In genomic region chr3:57956833-57957174, GRCh38 we compare ENCODE assay signal across 23 cellular contexts. TPM values are rescaled to one million over a fixed set of nuclear protein-coding genes. Genes with fewer than 3 reads are reported as not detected.
DNase-seq lines count a peak whose midpoint lies in the region; ATAC-seq and TF ChIP-seq lines count a peak whose summit lies in the region.
"Had no signal": no experiment of that assay in that cellular context is flagged by ENCODE, and none has a peak within 500 bp of the region (broad histone marks: within the 10 kb centered on the region; RNA-seq: fewer than 3 reads in every experiment).

No MANE protein-coding gene starts in this region.

- intact Hi-C loops in dendritic cell treated with granulocyte-macrophage colony-stimulating factor and Interleukin-4, amounts not matched to agents 40 ng/mL and 50 ng/mL, for 4 days (cut with micrococcal nuclease), result no loop called here
- intact Hi-C loops in mucosa of descending colon (cut with DNase I, micrococcal nuclease), result no loop called here
- intact Hi-C loops in activated CD4-positive, alpha-beta T cell treated with anti-CD3 and anti-CD28 coated beads, Interleukin-2, amount 10 ng/mL, durations not matched to agents 24 days and 14 days (cut with micrococcal nuclease), result no loop called here

- POLR2A ChIA-PET in AG04450 (lab: Yijun Ruan, JAX), result interaction anchor here (0.7 to 0.8 kb wide), 3 partner anchors 11 to 13 kb away, joined by 4 to 13 read pairs (median 5); no protein-coding TSS in a partner anchor

- H3K4me3 Mint-ChIP-seq in dendritic cell treated with granulocyte-macrophage colony-stimulating factor and Interleukin-4, amounts not matched to agents 40 ng/mL and 50 ng/mL, for 4 days, result no peak overlapping the region
- no peak overlapping the region for H3K4me3 Mint-ChIP-seq in activated CD4-positive, alpha-beta T cell treated with anti-CD3 and anti-CD28 coated beads, Interleukin-2, amount 10 ng/mL, durations not matched to agents 24 days and 14 days
- H3K4me3 Mint-ChIP-seq: activated CD8-positive, alpha-beta memory T cell treated with anti-CD3 and anti-CD28 coated beads, Interleukin-2, amount 10 ng/mL, durations not matched to agents 7 days and 5 days; activated naive CD4-positive, alpha-beta T cell treated with anti-CD3 and anti-CD28 coated beads, Interleukin-2, amount 10 ng/mL, durations not matched to agents 7 days and 5 days; activated T-helper 1 cell treated with anti-CD3 and anti-CD28 coated beads, Interleukin-12 subunit alpha, Interleukin-12 subunit beta, Interleukin-2, Interleukin-4 antibody, amounts not matched to agents 30 ng/mL and 10 ng/mL and 1 ng/mL, durations not matched to agents 14 hours and 24 hours and 36 hours; CD8-positive, alpha-beta T cell; IgD-negative memory B cell; nephron had no signal

- H3K79me2 ChIP-seq in GM23248 (ENCODE audit: insufficient read depth), result no peaks in the 10 kb centered on the region
- no peaks in the 10 kb centered on the region for H3K79me2 ChIP-seq in hepatocyte
- H3K79me2 ChIP-seq: parathyroid adenoma had no signal

- H3K9me2 ChIP-seq in GM23248 (ENCODE audit: insufficient read depth), result no peaks in the 10 kb centered on the region
- no peaks in the 10 kb centered on the region for H3K9me2 ChIP-seq in hepatocyte (replicated peaks; ENCODE audit: insufficient read depth)

- no peaks in the 10 kb centered on the region for H4K20me1 ChIP-seq in GM23248 (ENCODE audit: insufficient read depth)
- H4K20me1 ChIP-seq in hepatocyte (ENCODE audit: insufficient read depth, poor library complexity, severe bottlenecking), result no peaks in the 10 kb centered on the region

- peaks cover 33% of the 10 kb centered on the region for H3F3A ChIP-seq in GM23248 (ENCODE audit: insufficient read depth)

- H3K27me3 Mint-ChIP-seq in dendritic cell treated with granulocyte-macrophage colony-stimulating factor and Interleukin-4, amounts not matched to agents 40 ng/mL and 50 ng/mL, for 4 days, result no peaks in the 10 kb centered on the region
- H3K27me3 Mint-ChIP-seq in activated CD4-positive, alpha-beta T cell treated with anti-CD3 and anti-CD28 coated beads, Interleukin-2, amount 10 ng/mL, durations not matched to agents 24 days and 14 days, result no peaks in the 10 kb centered on the region
- H3K27me3 Mint-ChIP-seq: activated naive CD4-positive, alpha-beta T cell treated with anti-CD3 and anti-CD28 coated beads, Interleukin-2, amount 10 ng/mL, durations not matched to agents 7 days and 5 days; IgD-negative memory B cell had no signal

- H3K4me2 ChIP-seq in GM23248 (ENCODE audit: unreplicated experiment) (peak overlapping the region; percentile 29), hepatocyte (no peak overlapping the region)

- peaks cover 76% of the 10 kb centered on the region for H3K4me1 Mint-ChIP-seq in dendritic cell treated with granulocyte-macrophage colony-stimulating factor and Interleukin-4, amounts not matched to agents 40 ng/mL and 50 ng/mL, for 4 days (ENCODE audit: low read depth)
- peaks cover 5% of the 10 kb centered on the region for H3K4me1 Mint-ChIP-seq in activated CD4-positive, alpha-beta T cell treated with anti-CD3 and anti-CD28 coated beads, Interleukin-2, amount 10 ng/mL, durations not matched to agents 24 days and 14 days

- H3K4me3 ChIP-seq in AG04450 (ENCODE audit: low read depth, low read length) (no peak overlapping the region), GM23248 (no peak overlapping the region), mucosa of descending colon (no peak overlapping the region), hepatocyte (no peak overlapping the region)
- H3K4me3 ChIP-seq: left lung had no signal

- H3K27me3 ChIP-seq in AG04450 (ENCODE audit: control insufficient read depth, insufficient read depth, low read length) (no peaks in the 10 kb centered on the region), GM23248 (replicated peaks; ENCODE audit: insufficient read depth) (no peaks in the 10 kb centered on the region), hepatocyte (no peaks in the 10 kb centered on the region)
- H3K27me3 ChIP-seq: left lung had no signal

- no peaks in the 10 kb centered on the region for H3K36me3 Mint-ChIP-seq in dendritic cell treated with granulocyte-macrophage colony-stimulating factor and Interleukin-4, amounts not matched to agents 40 ng/mL and 50 ng/mL, for 4 days (ENCODE audit: low read depth)
- no peaks in the 10 kb centered on the region for H3K36me3 Mint-ChIP-seq in activated CD4-positive, alpha-beta T cell treated with anti-CD3 and anti-CD28 coated beads, Interleukin-2, amount 10 ng/mL, durations not matched to agents 24 days and 14 days (ENCODE audit: low read depth)
- H3K36me3 Mint-ChIP-seq: activated CD8-positive, alpha-beta memory T cell treated with anti-CD3 and anti-CD28 coated beads, Interleukin-2, amount 10 ng/mL, durations not matched to agents 7 days and 5 days; activated naive CD4-positive, alpha-beta T cell treated with anti-CD3 and anti-CD28 coated beads, Interleukin-2, amount 10 ng/mL, durations not matched to agents 7 days and 5 days; CD8-positive, alpha-beta T cell had no signal

- CTCF ChIA-PET in AG04450 (lab: Charles Lee), result interaction anchor here (1.1 to 1.4 kb wide), 2 partner anchors 25 to 220 kb away, joined by 3 read pairs; no protein-coding TSS in a partner anchor

- peak; percentile 43 for ATAC-seq in mucosa of descending colon
- no peak for ATAC-seq in GM21390 (IDR thresholded peaks at IDR 0.05; ENCODE audit: unreplicated experiment)
- ATAC-seq: activated CD8-positive, alpha-beta memory T cell treated with anti-CD3 and anti-CD28 coated beads, Interleukin-2, amount 10 ng/mL, durations not matched to agents 7 days and 5 days; CD8-positive, alpha-beta T cell; left lung had no signal

- H3K27ac ChIP-seq in AG04450 (ENCODE audit: low read depth, low read length) (peak overlapping the region; percentile 59), GM23248 (peak overlapping the region; percentile 81), hepatocyte (no peak overlapping the region)
- H3K27ac ChIP-seq: left lung, parathyroid adenoma had no signal

- no peaks in the 10 kb centered on the region for H3K9me3 Mint-ChIP-seq in dendritic cell treated with granulocyte-macrophage colony-stimulating factor and Interleukin-4, amounts not matched to agents 40 ng/mL and 50 ng/mL, for 4 days
- H3K9me3 Mint-ChIP-seq in activated CD4-positive, alpha-beta T cell treated with anti-CD3 and anti-CD28 coated beads, Interleukin-2, amount 10 ng/mL, durations not matched to agents 24 days and 14 days, result no peaks in the 10 kb centered on the region
- H3K9me3 Mint-ChIP-seq: activated naive CD4-positive, alpha-beta T cell treated with anti-CD3 and anti-CD28 coated beads, Interleukin-2, amount 10 ng/mL, durations not matched to agents 7 days and 5 days; activated T-helper 1 cell treated with anti-CD3 and anti-CD28 coated beads, Interleukin-12 subunit alpha, Interleukin-12 subunit beta, Interleukin-2, Interleukin-4 antibody, amounts not matched to agents 30 ng/mL and 10 ng/mL and 1 ng/mL, durations not matched to agents 14 hours and 24 hours and 36 hours; CD8-positive, alpha-beta T cell; IgD-negative memory B cell; nephron had no signal

- H3K4me1 ChIP-seq in GM23248 (ENCODE audit: insufficient read depth) (peaks cover 43% of the 10 kb centered on the region), mucosa of descending colon (ENCODE audit: low read depth) (peaks cover 31% of the 10 kb centered on the region), hepatocyte (ENCODE audit: insufficient read depth) (peaks cover 20% of the 10 kb centered on the region)

- WGBS in GM23248 (ENCODE audit: low coverage in 1 of 2, low lambda C conversion rate in 2 of 2, missing lambda C conversion rate in 2 of 2), 2 experiments, result 98 to 100% methylated on average over 2 of the region's 2 CpGs
- 89% methylated on average over 2 of the region's 2 CpGs for WGBS in hepatocyte (ENCODE audit: low lambda C conversion rate, missing lambda C conversion rate)

- H2AFZ ChIP-seq in GM23248 (no peak overlapping the region), hepatocyte (no peak overlapping the region)
- H2AFZ ChIP-seq: parathyroid adenoma had no signal

- in situ Hi-C loops in GM23248 (cut with MboI), result no loop called here

- TF ChIP-seq CTCF in AG04450 (IDR thresholded peaks at IDR 0.05; ENCODE audit: low read depth, low read length) (no peak), mucosa of descending colon (IDR thresholded peaks at IDR 0.05) (no peak), hepatocyte (IDR thresholded peaks at IDR 0.05; ENCODE audit: poor library complexity) (no peak)

- peak overlapping the region; percentile 56 for H3K9ac ChIP-seq in GM23248
- H3K9ac ChIP-seq: parathyroid adenoma had no signal

- no peaks in the 10 kb centered on the region for H3K36me3 ChIP-seq in GM23248 (ENCODE audit: low read depth)
- H3K36me3 ChIP-seq in mucosa of descending colon (ENCODE audit: low read depth), result no peaks in the 10 kb centered on the region
- H3K36me3 ChIP-seq in hepatocyte (replicated peaks; ENCODE audit: insufficient read depth, low read depth), result no peaks in the 10 kb centered on the region
- H3K36me3 ChIP-seq: left lung had no signal

- H3K27ac Mint-ChIP-seq in dendritic cell treated with granulocyte-macrophage colony-stimulating factor and Interleukin-4, amounts not matched to agents 40 ng/mL and 50 ng/mL, for 4 days, result peak overlapping the region; percentile 17
- H3K27ac Mint-ChIP-seq in activated CD4-positive, alpha-beta T cell treated with anti-CD3 and anti-CD28 coated beads, Interleukin-2, amount 10 ng/mL, durations not matched to agents 24 days and 14 days, result no peak overlapping the region
- H3K27ac Mint-ChIP-seq: activated CD8-positive, alpha-beta memory T cell treated with anti-CD3 and anti-CD28 coated beads, Interleukin-2, amount 10 ng/mL, durations not matched to agents 7 days and 5 days; activated naive CD4-positive, alpha-beta T cell treated with anti-CD3 and anti-CD28 coated beads, Interleukin-2, amount 10 ng/mL, durations not matched to agents 7 days and 5 days; activated T-helper 1 cell treated with anti-CD3 and anti-CD28 coated beads, Interleukin-12 subunit alpha, Interleukin-12 subunit beta, Interleukin-2, Interleukin-4 antibody, amounts not matched to agents 30 ng/mL and 10 ng/mL and 1 ng/mL, durations not matched to agents 14 hours and 24 hours and 36 hours; CD8-positive, alpha-beta T cell had no signal

- DNase-seq in AG04450 (ENCODE audit: low read depth, low spot score), result no peak
- no peak for DNase-seq in GM23248
- no peak for DNase-seq in mucosa of descending colon
- DNase-seq in activated CD4-positive, alpha-beta T cell treated with anti-CD3 and anti-CD28 coated beads, Interleukin-2, amount 10 ng/mL, durations not matched to agents 24 days and 14 days, result no peak
- DNase-seq in hepatocyte (ENCODE audit: low spot score), result no peak
- DNase-seq: activated CD4-positive, alpha-beta T cell treated with anti-CD3 and anti-CD28 coated beads, Interleukin-2, amount 50 U/mL, for 1 hour; activated CD8-positive, alpha-beta memory T cell treated with anti-CD3 and anti-CD28 coated beads, Interleukin-2, amount 10 ng/mL, durations not matched to agents 7 days and 5 days; activated naive CD4-positive, alpha-beta T cell treated with anti-CD3 and anti-CD28 coated beads, Interleukin-2, amount 10 ng/mL, durations not matched to agents 7 days and 5 days; CD8-positive, alpha-beta T cell; effector CD8-positive, alpha-beta T cell; hippocampal formation; left lung; NCI-H1092; NCI-H187; NCI-H2171; NCI-H510A treated with DMSO at 0.1 percent for 48 hours; stimulated activated naive CD4-positive, alpha-beta T cell had no signal

- H3K9me3 ChIP-seq in AG04450 (ENCODE audit: control insufficient read depth, insufficient read depth, low read length), result no peaks in the 10 kb centered on the region; the same call in 1 of the 2 replicates
- no peaks in the 10 kb centered on the region for H3K9me3 ChIP-seq in GM23248 (ENCODE audit: low read depth)
- no peaks in the 10 kb centered on the region for H3K9me3 ChIP-seq in mucosa of descending colon
- H3K9me3 ChIP-seq in hepatocyte (ENCODE audit: low read depth), result no peaks in the 10 kb centered on the region
- H3K9me3 ChIP-seq: left lung had no signal

RNA-seq across cellular contexts. Expression of gene FLNB, which starts 51.4 kb away (rescaled TPM):
- polyA plus RNA-seq in AG04450 (2011; rRNA removed) (89.6 and 90.4 TPM in 2 replicates), GM23248 (2016; fragmentation: Nextera tagmentation; extraction: Ambion mirVana) (60.6 and 61.7 TPM in 2 replicates), hepatocyte (69.4 and 74.2 TPM in 2 replicates)
- 265 and 295 TPM in 2 replicates for polyA minus RNA-seq in AG04450 (2011; rRNA and poly(A)+ RNA removed)
- 186 and 199 TPM in 2 replicates for total RNA-seq in GM23248 (2014; rRNA removed; shearing (Covaris generic))
- total RNA-seq in mucosa of descending colon (100 to 1,000 TPM; 256 to 555 (median 357) TPM), hepatocyte (136 and 172 TPM in 2 replicates)
- 22.8 and 23.9 TPM in 2 replicates for total RNA-seq in activated CD4-positive, alpha-beta T cell treated with anti-CD3 and anti-CD28 coated beads, Interleukin-2, amount 10 ng/mL, durations not matched to agents 24 days and 14 days
